In the genomic region with DNA sequence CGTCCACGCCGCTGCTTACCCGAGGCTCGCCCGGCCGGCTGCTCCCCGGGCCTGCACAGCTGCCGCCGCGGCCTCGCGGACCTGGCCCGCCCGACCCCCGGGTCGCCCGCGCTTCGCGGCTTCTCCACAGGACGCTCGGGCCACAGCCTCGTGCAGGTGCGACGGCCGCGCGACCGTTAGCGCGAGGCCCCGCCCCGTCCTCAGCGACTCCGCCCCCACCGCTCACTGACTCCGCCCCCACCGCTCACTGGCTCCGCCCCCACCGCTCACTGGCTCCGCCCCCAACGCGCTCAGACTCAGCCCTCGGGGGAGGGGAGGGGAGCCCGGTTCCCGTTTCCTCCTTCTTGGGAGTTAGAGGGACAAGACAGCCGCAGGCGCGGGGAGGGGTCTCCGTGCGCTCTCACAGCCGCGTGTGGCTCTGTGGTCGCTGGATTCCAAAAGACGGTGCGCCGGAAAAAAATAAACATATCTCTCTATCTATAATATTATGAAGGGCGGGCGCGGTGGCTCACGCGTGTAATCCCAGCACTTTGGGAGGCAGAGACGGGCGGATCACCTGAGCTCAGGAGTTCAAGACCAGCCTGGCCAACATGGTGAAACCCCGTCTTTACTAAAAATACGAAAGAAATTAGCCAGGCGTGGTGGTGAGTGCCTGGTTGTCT, we compare ENCODE assay signal across 1 cellular context.
TF ChIP-seq lines count a peak whose summit lies in the region.

A gene with protein sequence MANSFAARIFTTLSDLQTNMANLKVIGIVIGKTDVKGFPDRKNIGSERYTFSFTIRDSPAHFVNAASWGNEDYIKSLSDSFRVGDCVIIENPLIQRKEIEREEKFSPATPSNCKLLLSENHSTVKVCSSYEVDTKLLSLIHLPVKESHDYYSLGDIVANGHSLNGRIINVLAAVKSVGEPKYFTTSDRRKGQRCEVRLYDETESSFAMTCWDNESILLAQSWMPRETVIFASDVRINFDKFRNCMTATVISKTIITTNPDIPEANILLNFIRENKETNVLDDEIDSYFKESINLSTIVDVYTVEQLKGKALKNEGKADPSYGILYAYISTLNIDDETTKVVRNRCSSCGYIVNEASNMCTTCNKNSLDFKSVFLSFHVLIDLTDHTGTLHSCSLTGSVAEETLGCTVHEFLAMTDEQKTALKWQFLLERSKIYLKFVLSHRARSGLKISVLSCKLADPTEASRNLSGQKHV (minus strand): TSS at position 191 of the 662 bp plus-strand sequence. CDS start 3,989 bp downstream, outside the sequence.

TF ChIP-seq in HepG2, 621 proteins besides CTCF, POLR2A, EP300 and RAD21:
- no peak for TF ChIP-seq ZNF17 (CRISPR knock-in tag; IDR thresholded peaks at IDR 0.05)
- TF ChIP-seq CENPX (CRISPR knock-in tag; IDR thresholded peaks at IDR 0.05): no peak
- TF ChIP-seq, protein P1, sequence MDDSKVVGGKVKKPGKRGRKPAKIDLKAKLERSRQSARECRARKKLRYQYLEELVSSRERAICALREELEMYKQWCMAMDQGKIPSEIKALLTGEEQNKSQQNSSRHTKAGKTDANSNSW (CRISPR knock-in tag; IDR thresholded peaks at IDR 0.05; ENCODE audit: borderline replicate concordance): no peak
- TF ChIP-seq ZNF383 (CRISPR knock-in tag; IDR thresholded peaks at IDR 0.05; ENCODE audit: borderline replicate concordance): no peak
- no peak for TF ChIP-seq POLR2AphosphoS5 (IDR thresholded peaks at IDR 0.05; ENCODE audit: low read depth, low read length)
- TF ChIP-seq ZNF282 (IDR thresholded peaks at IDR 0.05; ENCODE audit: partially characterized antibody): no peak
- TF ChIP-seq ZNF546 (CRISPR knock-in tag; conservative IDR thresholded peaks at IDR 0.05): no peak
- no peak for TF ChIP-seq HHEX (CRISPR knock-in tag; IDR thresholded peaks at IDR 0.05)
- no peak for TF ChIP-seq ZNF619 (CRISPR knock-in tag; IDR thresholded peaks at IDR 0.05)
- no peak for TF ChIP-seq KDM6A (CRISPR knock-in tag; IDR thresholded peaks at IDR 0.05; ENCODE audit: low read depth)
- TF ChIP-seq, protein P2, sequence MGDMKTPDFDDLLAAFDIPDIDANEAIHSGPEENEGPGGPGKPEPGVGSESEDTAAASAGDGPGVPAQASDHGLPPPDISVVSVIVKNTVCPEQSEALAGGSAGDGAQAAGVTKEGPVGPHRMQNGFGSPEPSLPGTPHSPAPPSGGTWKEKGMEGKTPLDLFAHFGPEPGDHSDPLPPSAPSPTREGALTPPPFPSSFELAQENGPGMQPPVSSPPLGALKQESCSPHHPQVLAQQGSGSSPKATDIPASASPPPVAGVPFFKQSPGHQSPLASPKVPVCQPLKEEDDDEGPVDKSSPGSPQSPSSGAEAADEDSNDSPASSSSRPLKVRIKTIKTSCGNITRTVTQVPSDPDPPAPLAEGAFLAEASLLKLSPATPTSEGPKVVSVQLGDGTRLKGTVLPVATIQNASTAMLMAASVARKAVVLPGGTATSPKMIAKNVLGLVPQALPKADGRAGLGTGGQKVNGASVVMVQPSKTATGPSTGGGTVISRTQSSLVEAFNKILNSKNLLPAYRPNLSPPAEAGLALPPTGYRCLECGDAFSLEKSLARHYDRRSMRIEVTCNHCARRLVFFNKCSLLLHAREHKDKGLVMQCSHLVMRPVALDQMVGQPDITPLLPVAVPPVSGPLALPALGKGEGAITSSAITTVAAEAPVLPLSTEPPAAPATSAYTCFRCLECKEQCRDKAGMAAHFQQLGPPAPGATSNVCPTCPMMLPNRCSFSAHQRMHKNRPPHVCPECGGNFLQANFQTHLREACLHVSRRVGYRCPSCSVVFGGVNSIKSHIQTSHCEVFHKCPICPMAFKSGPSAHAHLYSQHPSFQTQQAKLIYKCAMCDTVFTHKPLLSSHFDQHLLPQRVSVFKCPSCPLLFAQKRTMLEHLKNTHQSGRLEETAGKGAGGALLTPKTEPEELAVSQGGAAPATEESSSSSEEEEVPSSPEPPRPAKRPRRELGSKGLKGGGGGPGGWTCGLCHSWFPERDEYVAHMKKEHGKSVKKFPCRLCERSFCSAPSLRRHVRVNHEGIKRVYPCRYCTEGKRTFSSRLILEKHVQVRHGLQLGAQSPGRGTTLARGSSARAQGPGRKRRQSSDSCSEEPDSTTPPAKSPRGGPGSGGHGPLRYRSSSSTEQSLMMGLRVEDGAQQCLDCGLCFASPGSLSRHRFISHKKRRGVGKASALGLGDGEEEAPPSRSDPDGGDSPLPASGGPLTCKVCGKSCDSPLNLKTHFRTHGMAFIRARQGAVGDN (CRISPR knock-in tag; IDR thresholded peaks at IDR 0.05): no peak
- TF ChIP-seq, protein P3, sequence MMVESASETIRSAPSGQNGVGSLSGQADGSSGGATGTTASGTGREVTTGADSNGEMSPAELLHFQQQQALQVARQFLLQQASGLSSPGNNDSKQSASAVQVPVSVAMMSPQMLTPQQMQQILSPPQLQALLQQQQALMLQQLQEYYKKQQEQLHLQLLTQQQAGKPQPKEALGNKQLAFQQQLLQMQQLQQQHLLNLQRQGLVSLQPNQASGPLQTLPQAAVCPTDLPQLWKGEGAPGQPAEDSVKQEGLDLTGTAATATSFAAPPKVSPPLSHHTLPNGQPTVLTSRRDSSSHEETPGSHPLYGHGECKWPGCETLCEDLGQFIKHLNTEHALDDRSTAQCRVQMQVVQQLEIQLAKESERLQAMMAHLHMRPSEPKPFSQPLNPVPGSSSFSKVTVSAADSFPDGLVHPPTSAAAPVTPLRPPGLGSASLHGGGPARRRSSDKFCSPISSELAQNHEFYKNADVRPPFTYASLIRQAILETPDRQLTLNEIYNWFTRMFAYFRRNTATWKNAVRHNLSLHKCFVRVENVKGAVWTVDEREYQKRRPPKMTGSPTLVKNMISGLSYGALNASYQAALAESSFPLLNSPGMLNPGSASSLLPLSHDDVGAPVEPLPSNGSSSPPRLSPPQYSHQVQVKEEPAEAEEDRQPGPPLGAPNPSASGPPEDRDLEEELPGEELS (CRISPR knock-in tag; IDR thresholded peaks at IDR 0.05): no peak
- TF ChIP-seq, protein P4, sequence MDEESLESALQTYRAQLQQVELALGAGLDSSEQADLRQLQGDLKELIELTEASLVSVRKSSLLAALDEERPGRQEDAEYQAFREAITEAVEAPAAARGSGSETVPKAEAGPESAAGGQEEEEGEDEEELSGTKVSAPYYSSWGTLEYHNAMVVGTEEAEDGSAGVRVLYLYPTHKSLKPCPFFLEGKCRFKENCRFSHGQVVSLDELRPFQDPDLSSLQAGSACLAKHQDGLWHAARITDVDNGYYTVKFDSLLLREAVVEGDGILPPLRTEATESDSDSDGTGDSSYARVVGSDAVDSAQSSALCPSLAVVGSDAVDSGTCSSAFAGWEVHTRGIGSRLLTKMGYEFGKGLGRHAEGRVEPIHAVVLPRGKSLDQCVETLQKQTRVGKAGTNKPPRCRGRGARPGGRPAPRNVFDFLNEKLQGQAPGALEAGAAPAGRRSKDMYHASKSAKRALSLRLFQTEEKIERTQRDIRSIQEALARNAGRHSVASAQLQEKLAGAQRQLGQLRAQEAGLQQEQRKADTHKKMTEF (CRISPR knock-in tag; IDR thresholded peaks at IDR 0.05): no peak
- no peak for TF ChIP-seq HNRNPK (IDR thresholded peaks at IDR 0.05; ENCODE audit: low read depth, low read length, poor library complexity, severe bottlenecking)
- TF ChIP-seq ZNF761 (CRISPR knock-in tag; conservative IDR thresholded peaks at IDR 0.05): no peak
- TF ChIP-seq ZBTB7A (CRISPR knock-in tag; IDR thresholded peaks at IDR 0.05): no peak
- TF ChIP-seq ARNT (IDR thresholded peaks at IDR 0.05): no peak
- TF ChIP-seq, protein P5, sequence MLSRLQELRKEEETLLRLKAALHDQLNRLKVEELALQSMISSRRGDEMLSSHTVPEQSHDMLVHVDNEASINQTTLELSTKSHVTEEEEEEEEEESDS (CRISPR knock-in tag; IDR thresholded peaks at IDR 0.05; ENCODE audit: borderline replicate concordance): no peak
- no peak for TF ChIP-seq ZNF788 (CRISPR knock-in tag; IDR thresholded peaks at IDR 0.05; ENCODE audit: borderline replicate concordance)
- TF ChIP-seq MYC (CRISPR knock-in tag; IDR thresholded peaks at IDR 0.05; ENCODE audit: borderline replicate concordance): no peak
TF ChIP-seq in HepG2: peak in this region for 0.
